ENCODE assay signal across 29 cellular contexts in the genomic region with DNA sequence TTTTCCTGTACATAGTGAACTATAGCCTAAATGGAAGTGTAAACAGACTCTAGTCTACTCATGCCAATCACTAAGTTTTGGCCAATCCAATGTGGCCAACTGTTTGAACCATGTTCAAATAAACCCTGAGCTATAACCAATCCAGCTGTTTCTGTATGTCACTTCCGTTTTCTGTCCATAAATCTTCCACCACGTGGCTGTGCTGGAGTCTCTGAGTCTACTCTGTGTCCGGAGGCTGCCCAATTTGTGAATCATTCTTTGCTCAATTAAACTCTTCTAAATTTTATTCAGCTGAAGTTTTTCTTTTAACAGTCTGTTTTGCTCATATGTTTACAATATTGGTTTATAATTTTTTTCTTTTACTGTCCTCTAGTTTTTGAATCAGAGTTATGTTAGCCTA.
A peak's percentile ranks its signal among the peaks of the same experiment; 100 is the strongest.
DNase-seq lines count a peak whose midpoint lies in the region; TF ChIP-seq lines count a peak whose summit lies in the region.
"Had no signal": no experiment of that assay in that cellular context is flagged by ENCODE, and none has a peak within 500 bp of the region (broad histone marks: within the 10 kb centered on the region; RNA-seq: fewer than 3 reads in every experiment).

No MANE protein-coding gene starts in this region.

- H3K4me3 ChIP-seq in BE2C (ENCODE audit: low read depth, low read length), result no peak overlapping the region
- H3K4me3 ChIP-seq: adrenal gland, breast epithelium, heart left ventricle, left lung had no signal

- no peak for TF ChIP-seq CTCF in BE2C (IDR thresholded peaks at IDR 0.05; ENCODE audit: low read depth, low read length)

- in situ Hi-C loops in Caki2 (cut with HindIII; ENCODE audit: low pct_unique_long_range_greater_than_20kb, low sequenced_read_pairs), result no loop called here

- H3K27ac Mint-ChIP-seq in activated T-cell treated with anti-CD3 and anti-CD28 coated beads, Interleukin-2, amount 50 U/mL, for 24 hours, result no peak overlapping the region
- H3K27ac Mint-ChIP-seq: activated B cell treated with CpG ODN at 0.5 μM for 24 hours; CD8-positive, alpha-beta T cell; nephron progenitor cell had no signal

- no peaks in the 10 kb centered on the region for H3K27me3 ChIP-seq in BE2C
- H3K27me3 ChIP-seq: adrenal gland, breast epithelium, heart left ventricle, left lung had no signal

- peaks cover 3% of the 10 kb centered on the region for H3K27me3 Mint-ChIP-seq in activated T-cell treated with anti-CD3 and anti-CD28 coated beads, Interleukin-2, amount 50 U/mL, for 24 hours
- H3K27me3 Mint-ChIP-seq: activated B cell treated with CpG ODN at 0.5 μM for 24 hours had no signal

- no peaks in the 10 kb centered on the region for H3K9me3 ChIP-seq in BE2C

- H3K9me3 Mint-ChIP-seq in activated T-cell treated with anti-CD3 and anti-CD28 coated beads, Interleukin-2, amount 50 U/mL, for 24 hours, result no peaks in the 10 kb centered on the region
- H3K9me3 Mint-ChIP-seq: CD8-positive, alpha-beta T cell; nephron progenitor cell had no signal

- no peaks in the 10 kb centered on the region for H3K4me1 Mint-ChIP-seq in activated T-cell treated with anti-CD3 and anti-CD28 coated beads, Interleukin-2, amount 50 U/mL, for 24 hours (ENCODE audit: low read depth)
- H3K4me1 Mint-ChIP-seq: nephron progenitor cell had no signal

- no peak overlapping the region for H3K4me3 Mint-ChIP-seq in activated T-cell treated with anti-CD3 and anti-CD28 coated beads, Interleukin-2, amount 50 U/mL, for 24 hours
- H3K4me3 Mint-ChIP-seq: activated B cell treated with CpG ODN at 0.5 μM for 24 hours; CD8-positive, alpha-beta T cell; nephron progenitor cell had no signal

- H3K36me3 ChIP-seq in BE2C, result no peaks in the 10 kb centered on the region
- H3K36me3 ChIP-seq: adrenal gland, breast epithelium, heart left ventricle, left lung had no signal

- no peaks in the 10 kb centered on the region for H3K36me3 Mint-ChIP-seq in activated T-cell treated with anti-CD3 and anti-CD28 coated beads, Interleukin-2, amount 50 U/mL, for 24 hours (ENCODE audit: low read depth)
- H3K36me3 Mint-ChIP-seq: CD8-positive, alpha-beta T cell had no signal

- DNase-seq in Caki2 (ENCODE audit: low read depth), result peak; percentile 2
- peak; percentile 24 for DNase-seq in HCEC 1CT
- peak; percentile 56 for DNase-seq in NCI-H69 (lab: John Stamatoyannopoulos, UW)
- DNase-seq in fibroblast of peridontal ligament (ENCODE audit: extremely low read depth), result peak; percentile 35
- no peak for DNase-seq in NCI-H2029 (lab: John Stamatoyannopoulos, UW)
- DNase-seq in GM19240 (ENCODE audit: insufficient read length, low spot score), result no peak
- no peak for DNase-seq in BE2C
- DNase-seq in activated T-cell treated with anti-CD3 and anti-CD28 coated beads, Interleukin-2, amount 50 U/mL, for 24 hours, result no peak
- DNase-seq: activated B cell treated with CpG ODN at 0.5 μM for 24 hours; activated CD4-positive, alpha-beta T cell treated with anti-CD3 and anti-CD28 coated beads, Interleukin-2, amount 50 U/mL, for 48 hours; activated gamma-delta T cell; adrenal gland; CD8-positive, alpha-beta T cell; DMS79 treated with DMSO at 0.1 percent for 48 hours; GOT3; heart left ventricle; KG1; left lung; NCI-H1092 treated with DMSO at 0.1 percent for 48 hours; NCI-H2081 treated with DMSO at 0.1 percent for 48 hours; NCI-H510A treated with DMSO at 0.1 percent for 48 hours; nephron progenitor cell; right cardiac atrium; stimulated activated CD4-positive, alpha-beta T cell treated with anti-CD3 and anti-CD28 coated beads, Interleukin-12 subunit alpha, Interleukin-12 subunit beta, amount 100 ng/mL, for 4 hours; stimulated activated CD4-positive, alpha-beta T cell treated with anti-CD3 and anti-CD28 coated beads, Interleukin-4, amount 100 ng/mL, for 4 hours; stimulated activated naive CD8-positive, alpha-beta T cell treated with anti-CD3 and anti-CD28 coated beads, Interleukin-15, Interleukin-2, amounts not matched to agents 100 U/mL and 50 U/mL, for 24 hours; T-helper 9 cell had no signal

- H3K4me1 ChIP-seq in BE2C, result no peaks in the 10 kb centered on the region
- H3K4me1 ChIP-seq: adrenal gland, breast epithelium, heart left ventricle, left lung, parathyroid adenoma had no signal

Comparison
In these comparisons a context has a peak if more than half of its experiments do, and no peak if none do; other contexts are left out.
1. DNase-seq: peak in Caki2 (single experiment), HCEC 1CT (single experiment), NCI-H69 (single experiment) and fibroblast of peridontal ligament (single experiment); none in NCI-H2029 (single experiment), GM19240 (single experiment), BE2C (single experiment) and activated T-cell treated with anti-CD3 and anti-CD28 coated beads, Interleukin-2, amount 50 U/mL, for 24 hours (single experiment).